Comparison of ENCODE assay signal across 1 cellular context in the genomic region with DNA sequence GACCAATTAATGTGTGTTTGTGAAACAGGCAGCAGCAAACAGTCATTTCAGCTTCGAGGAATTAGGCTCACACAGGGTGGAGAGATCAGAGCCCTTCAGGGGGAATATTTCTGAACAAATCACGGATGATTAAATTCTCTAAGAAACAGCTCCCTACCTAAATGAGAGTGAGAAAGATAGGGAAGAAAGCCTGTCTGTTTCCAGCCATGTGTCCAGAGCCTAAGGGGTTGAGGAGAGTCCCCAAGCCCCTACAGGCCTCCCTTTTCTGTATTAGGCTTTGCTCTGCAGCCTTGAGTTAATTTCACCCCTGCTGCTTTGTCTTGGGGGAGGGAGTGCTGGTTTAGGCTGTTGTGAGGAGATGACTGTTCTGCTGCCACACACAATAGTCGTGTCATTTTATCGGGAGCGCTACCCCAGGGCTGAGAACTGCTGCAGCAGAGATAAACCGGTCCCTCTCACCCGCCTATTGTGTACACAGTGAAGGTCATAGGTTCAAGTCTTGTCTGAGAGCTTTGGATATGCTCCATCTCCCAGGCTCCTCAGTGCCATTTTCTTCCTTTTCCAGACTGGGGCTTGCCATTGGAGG.
A peak's percentile ranks its signal among the peaks of the same experiment; 100 is the strongest.
TF ChIP-seq lines count a peak whose summit lies in the region.

No MANE protein-coding gene starts in this region.

TF ChIP-seq in HepG2, 621 proteins besides CTCF, POLR2A, EP300 and RAD21 (continued from another document and continues in another):
- TF ChIP-seq, protein P1, sequence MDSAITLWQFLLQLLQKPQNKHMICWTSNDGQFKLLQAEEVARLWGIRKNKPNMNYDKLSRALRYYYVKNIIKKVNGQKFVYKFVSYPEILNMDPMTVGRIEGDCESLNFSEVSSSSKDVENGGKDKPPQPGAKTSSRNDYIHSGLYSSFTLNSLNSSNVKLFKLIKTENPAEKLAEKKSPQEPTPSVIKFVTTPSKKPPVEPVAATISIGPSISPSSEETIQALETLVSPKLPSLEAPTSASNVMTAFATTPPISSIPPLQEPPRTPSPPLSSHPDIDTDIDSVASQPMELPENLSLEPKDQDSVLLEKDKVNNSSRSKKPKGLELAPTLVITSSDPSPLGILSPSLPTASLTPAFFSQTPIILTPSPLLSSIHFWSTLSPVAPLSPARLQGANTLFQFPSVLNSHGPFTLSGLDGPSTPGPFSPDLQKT (CRISPR knock-in tag; IDR thresholded peaks at IDR 0.05; ENCODE audit: borderline replicate concordance) = no peak
- TF ChIP-seq GMEB1 (CRISPR knock-in tag; IDR thresholded peaks at IDR 0.05; ENCODE audit: borderline replicate concordance) (no peak), ZNF317 (CRISPR knock-in tag; IDR thresholded peaks at IDR 0.05) (no peak), MZF1 (CRISPR knock-in tag; IDR thresholded peaks at IDR 0.05; ENCODE audit: borderline replicate concordance) (no peak), MTF1 (CRISPR knock-in tag; IDR thresholded peaks at IDR 0.05) (no peak), ZNF713 (CRISPR knock-in tag; IDR thresholded peaks at IDR 0.05) (no peak), HOXA9 (CRISPR knock-in tag; IDR thresholded peaks at IDR 0.05; ENCODE audit: borderline replicate concordance) (no peak), ISX (CRISPR knock-in tag; conservative IDR thresholded peaks at IDR 0.05) (no peak), SRY (CRISPR knock-in tag; IDR thresholded peaks at IDR 0.05) (no peak), ZNF512 (CRISPR knock-in tag; IDR thresholded peaks at IDR 0.05) (no peak), ZNF7 (CRISPR knock-in tag; IDR thresholded peaks at IDR 0.05) (peak; percentile 23; the same call in 1 of the 2 replicates), RARA (CRISPR knock-in tag; IDR thresholded peaks at IDR 0.05) (no peak), TCF7 (IDR thresholded peaks at IDR 0.05; ENCODE audit: low read depth) (no peak), KLF16 (CRISPR knock-in tag; IDR thresholded peaks at IDR 0.05) (no peak), SP4 (CRISPR knock-in tag; IDR thresholded peaks at IDR 0.05) (no peak), ZNF660 (CRISPR knock-in tag; IDR thresholded peaks at IDR 0.05; ENCODE audit: borderline replicate concordance, low read depth) (no peak), ZBTB20 (CRISPR knock-in tag; IDR thresholded peaks at IDR 0.05; ENCODE audit: borderline replicate concordance, low read depth) (no peak), ZSCAN22 (CRISPR knock-in tag; IDR thresholded peaks at IDR 0.05) (no peak), ZBTB25 (CRISPR knock-in tag; IDR thresholded peaks at IDR 0.05) (no peak), ZBTB7A (CRISPR knock-in tag; IDR thresholded peaks at IDR 0.05) (no peak), RBAK (CRISPR knock-in tag; IDR thresholded peaks at IDR 0.05) (no peak), ZMYM4 (CRISPR knock-in tag; IDR thresholded peaks at IDR 0.05) (0 out of 2 replicates have a peak, but pooled peaks have one; percentile 12), FOXA1 (IDR thresholded peaks at IDR 0.05) (no peak), FOXA1 (CRISPR knock-in tag; IDR thresholded peaks at IDR 0.05) (0 out of 2 replicates have a peak, but pooled peaks have one; percentile 17), ZNF598 (CRISPR knock-in tag; IDR thresholded peaks at IDR 0.05; ENCODE audit: borderline replicate concordance) (no peak), RFXANK (CRISPR knock-in tag; IDR thresholded peaks at IDR 0.05) (no peak), HOXD1 (CRISPR knock-in tag; IDR thresholded peaks at IDR 0.05) (no peak), PAXIP1 (CRISPR knock-in tag; conservative IDR thresholded peaks at IDR 0.05) (no peak), PRDM4 (CRISPR knock-in tag; IDR thresholded peaks at IDR 0.05; ENCODE audit: borderline replicate concordance) (no peak), KLF6 (CRISPR knock-in tag; IDR thresholded peaks at IDR 0.05) (no peak)
- TF ChIP-seq, protein P2, sequence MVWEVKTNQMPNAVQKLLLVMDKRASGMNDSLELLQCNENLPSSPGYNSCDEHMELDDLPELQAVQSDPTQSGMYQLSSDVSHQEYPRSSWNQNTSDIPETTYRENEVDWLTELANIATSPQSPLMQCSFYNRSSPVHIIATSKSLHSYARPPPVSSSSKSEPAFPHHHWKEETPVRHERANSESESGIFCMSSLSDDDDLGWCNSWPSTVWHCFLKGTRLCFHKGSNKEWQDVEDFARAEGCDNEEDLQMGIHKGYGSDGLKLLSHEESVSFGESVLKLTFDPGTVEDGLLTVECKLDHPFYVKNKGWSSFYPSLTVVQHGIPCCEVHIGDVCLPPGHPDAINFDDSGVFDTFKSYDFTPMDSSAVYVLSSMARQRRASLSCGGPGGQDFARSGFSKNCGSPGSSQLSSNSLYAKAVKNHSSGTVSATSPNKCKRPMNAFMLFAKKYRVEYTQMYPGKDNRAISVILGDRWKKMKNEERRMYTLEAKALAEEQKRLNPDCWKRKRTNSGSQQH (CRISPR knock-in tag; IDR thresholded peaks at IDR 0.05; ENCODE audit: low read depth) = no peak
- TF ChIP-seq, protein P3, sequence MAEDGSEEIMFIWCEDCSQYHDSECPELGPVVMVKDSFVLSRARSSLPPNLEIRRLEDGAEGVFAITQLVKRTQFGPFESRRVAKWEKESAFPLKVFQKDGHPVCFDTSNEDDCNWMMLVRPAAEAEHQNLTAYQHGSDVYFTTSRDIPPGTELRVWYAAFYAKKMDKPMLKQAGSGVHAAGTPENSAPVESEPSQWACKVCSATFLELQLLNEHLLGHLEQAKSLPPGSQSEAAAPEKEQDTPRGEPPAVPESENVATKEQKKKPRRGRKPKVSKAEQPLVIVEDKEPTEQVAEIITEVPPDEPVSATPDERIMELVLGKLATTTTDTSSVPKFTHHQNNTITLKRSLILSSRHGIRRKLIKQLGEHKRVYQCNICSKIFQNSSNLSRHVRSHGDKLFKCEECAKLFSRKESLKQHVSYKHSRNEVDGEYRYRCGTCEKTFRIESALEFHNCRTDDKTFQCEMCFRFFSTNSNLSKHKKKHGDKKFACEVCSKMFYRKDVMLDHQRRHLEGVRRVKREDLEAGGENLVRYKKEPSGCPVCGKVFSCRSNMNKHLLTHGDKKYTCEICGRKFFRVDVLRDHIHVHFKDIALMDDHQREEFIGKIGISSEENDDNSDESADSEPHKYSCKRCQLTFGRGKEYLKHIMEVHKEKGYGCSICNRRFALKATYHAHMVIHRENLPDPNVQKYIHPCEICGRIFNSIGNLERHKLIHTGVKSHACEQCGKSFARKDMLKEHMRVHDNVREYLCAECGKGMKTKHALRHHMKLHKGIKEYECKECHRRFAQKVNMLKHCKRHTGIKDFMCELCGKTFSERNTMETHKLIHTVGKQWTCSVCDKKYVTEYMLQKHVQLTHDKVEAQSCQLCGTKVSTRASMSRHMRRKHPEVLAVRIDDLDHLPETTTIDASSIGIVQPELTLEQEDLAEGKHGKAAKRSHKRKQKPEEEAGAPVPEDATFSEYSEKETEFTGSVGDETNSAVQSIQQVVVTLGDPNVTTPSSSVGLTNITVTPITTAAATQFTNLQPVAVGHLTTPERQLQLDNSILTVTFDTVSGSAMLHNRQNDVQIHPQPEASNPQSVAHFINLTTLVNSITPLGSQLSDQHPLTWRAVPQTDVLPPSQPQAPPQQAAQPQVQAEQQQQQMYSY (CRISPR knock-in tag; IDR thresholded peaks at IDR 0.05) = 0 out of 2 replicates have a peak, but pooled peaks have one; percentile 26
- TF ChIP-seq, protein P4, sequence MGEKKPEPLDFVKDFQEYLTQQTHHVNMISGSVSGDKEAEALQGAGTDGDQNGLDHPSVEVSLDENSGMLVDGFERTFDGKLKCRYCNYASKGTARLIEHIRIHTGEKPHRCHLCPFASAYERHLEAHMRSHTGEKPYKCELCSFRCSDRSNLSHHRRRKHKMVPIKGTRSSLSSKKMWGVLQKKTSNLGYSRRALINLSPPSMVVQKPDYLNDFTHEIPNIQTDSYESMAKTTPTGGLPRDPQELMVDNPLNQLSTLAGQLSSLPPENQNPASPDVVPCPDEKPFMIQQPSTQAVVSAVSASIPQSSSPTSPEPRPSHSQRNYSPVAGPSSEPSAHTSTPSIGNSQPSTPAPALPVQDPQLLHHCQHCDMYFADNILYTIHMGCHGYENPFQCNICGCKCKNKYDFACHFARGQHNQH (CRISPR knock-in tag; IDR thresholded peaks at IDR 0.05) = 0 out of 2 replicates have a peak, but pooled peaks have one; percentile 6
- TF ChIP-seq, protein P5, sequence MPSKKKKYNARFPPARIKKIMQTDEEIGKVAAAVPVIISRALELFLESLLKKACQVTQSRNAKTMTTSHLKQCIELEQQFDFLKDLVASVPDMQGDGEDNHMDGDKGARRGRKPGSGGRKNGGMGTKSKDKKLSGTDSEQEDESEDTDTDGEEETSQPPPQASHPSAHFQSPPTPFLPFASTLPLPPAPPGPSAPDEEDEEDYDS (CRISPR knock-in tag; IDR thresholded peaks at IDR 0.05) = 0 out of 2 replicates have a peak, but pooled peaks have one; percentile 15
- TF ChIP-seq, protein P6, sequence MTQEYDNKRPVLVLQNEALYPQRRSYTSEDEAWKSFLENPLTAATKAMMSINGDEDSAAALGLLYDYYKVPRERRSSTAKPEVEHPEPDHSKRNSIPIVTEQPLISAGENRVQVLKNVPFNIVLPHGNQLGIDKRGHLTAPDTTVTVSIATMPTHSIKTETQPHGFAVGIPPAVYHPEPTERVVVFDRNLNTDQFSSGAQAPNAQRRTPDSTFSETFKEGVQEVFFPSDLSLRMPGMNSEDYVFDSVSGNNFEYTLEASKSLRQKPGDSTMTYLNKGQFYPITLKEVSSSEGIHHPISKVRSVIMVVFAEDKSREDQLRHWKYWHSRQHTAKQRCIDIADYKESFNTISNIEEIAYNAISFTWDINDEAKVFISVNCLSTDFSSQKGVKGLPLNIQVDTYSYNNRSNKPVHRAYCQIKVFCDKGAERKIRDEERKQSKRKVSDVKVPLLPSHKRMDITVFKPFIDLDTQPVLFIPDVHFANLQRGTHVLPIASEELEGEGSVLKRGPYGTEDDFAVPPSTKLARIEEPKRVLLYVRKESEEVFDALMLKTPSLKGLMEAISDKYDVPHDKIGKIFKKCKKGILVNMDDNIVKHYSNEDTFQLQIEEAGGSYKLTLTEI (CRISPR knock-in tag; conservative IDR thresholded peaks at IDR 0.05) = no peak
